In genomic region chr20:8225658-8226057, GRCh38 we compare ENCODE assay signal across 18 cellular contexts.
A peak's percentile ranks its signal among the peaks of the same experiment; 100 is the strongest.
DNase-seq lines count a peak whose midpoint lies in the region; ATAC-seq and TF ChIP-seq lines count a peak whose summit lies in the region.
"Had no signal": no experiment of that assay in that cellular context is flagged by ENCODE, and none has a peak within 500 bp of the region (broad histone marks: within the 10 kb centered on the region; RNA-seq: fewer than 3 reads in every experiment).

No MANE protein-coding gene starts in this region.

- in situ Hi-C loops in IMR-90 (cut with MboI; ENCODE audit: low sequenced_read_pairs) = no loop called here

- peaks cover 11% of the 10 kb centered on the region for H3K79me2 ChIP-seq in parathyroid adenoma

- H3K79me1 ChIP-seq in IMR-90 (ENCODE audit: low read depth in 1 of 2, low read length in 2 of 2) = peaks cover 11 to 33% of the 10 kb centered on the region in 2 experiments

- intact Hi-C loops in IMR-90 (cut with micrococcal nuclease) = no loop called here
- intact Hi-C loops in esophagus muscularis mucosa (cut with DNase I) = no loop called here

- H3K9ac ChIP-seq in IMR-90 (ENCODE audit: low read depth, low read length) (no peak overlapping the region), parathyroid adenoma (no peak overlapping the region)

- CTCF ChIA-PET in IMR-90 (lab: Yijun Ruan, JAX) = interaction anchor here (0.7 kb wide), 1 partner anchor 17 kb away, joined by 3 read pairs; no protein-coding TSS in a partner anchor

- peak overlapping the region; percentile 82; the same call in 1 of the 2 replicates for H2AK5ac ChIP-seq in IMR-90 (ENCODE audit: low read depth, low read length)

- H2BK5ac ChIP-seq in IMR-90 (ENCODE audit: low read depth, low read length, poor library complexity, severe bottlenecking) = no peak overlapping the region

- peak overlapping the region; percentile 70; the same call in 1 of the 2 replicates for H4K91ac ChIP-seq in IMR-90 (ENCODE audit: insufficient read depth, low read depth, low read length)

- H3K56ac ChIP-seq in IMR-90 (ENCODE audit: extremely low read depth, insufficient read depth, low read length) = 0 out of 2 replicates have a peak overlapping the region, but pooled peaks have one; percentile 30

- H2AFZ ChIP-seq in IMR-90 (replicated peaks; ENCODE audit: low read length, poor library complexity) (no peak overlapping the region), parathyroid adenoma (peak overlapping the region; percentile 6)
- H2AFZ ChIP-seq: GM23338 had no signal

- POLR2A ChIA-PET in IMR-90 (lab: Charles Lee; ENCODE audit: unreplicated experiment) = no interaction called here

- no TSS peak for BruUV-seq in IMR-90 (replicated peaks; lab: Mats Ljungman, UMichigan)

- peak overlapping the region; percentile 84 for H2BK120ac ChIP-seq in IMR-90 (ENCODE audit: low read depth, low read length)

- H3K27ac ChIP-seq in IMR-90 (ENCODE audit: insufficient read depth, low read length) (no peak overlapping the region), esophagus muscularis mucosa (replicated peaks in 1 of 4) (peak overlapping the region; percentile 14 to 77 (median 51)), parathyroid adenoma (no peak overlapping the region)

- H3K27me3 ChIP-seq in IMR-90 (ENCODE audit: control insufficient read depth, insufficient read depth, low read length) (no peaks in the 10 kb centered on the region), esophagus muscularis mucosa (no peaks in the 10 kb centered on the region), parathyroid adenoma (ENCODE audit: control insufficient read depth, insufficient read depth, low read length) (no peaks in the 10 kb centered on the region)
- H3K27me3 ChIP-seq: BE2C had no signal

- no peaks in the 10 kb centered on the region for H3K9me3 ChIP-seq in IMR-90 (ENCODE audit: control insufficient read depth, insufficient read depth, low read length)
- H3K9me3 ChIP-seq in esophagus muscularis mucosa = no peaks in the 10 kb centered on the region
- H3K9me3 ChIP-seq in parathyroid adenoma (ENCODE audit: control insufficient read depth, low read length) = no peaks in the 10 kb centered on the region
- H3K9me3 ChIP-seq: BE2C had no signal

- peak overlapping the region; percentile 79 for H2BK20ac ChIP-seq in IMR-90 (ENCODE audit: low read depth, low read length)

- H4K5ac ChIP-seq in IMR-90 (ENCODE audit: low read depth, low read length) = peak overlapping the region; percentile 4

- TF ChIP-seq CTCF in IMR-90 (conservative IDR thresholded peaks at IDR 0.05; ENCODE audit: low read depth, low read length) (no peak), esophagus muscularis mucosa (IDR thresholded peaks at IDR 0.05) (no peak), parathyroid adenoma (IDR thresholded peaks at IDR 0.05) (no peak)

- H3K4me2 ChIP-seq in IMR-90 (ENCODE audit: low read depth, low read length) (no peak overlapping the region), parathyroid adenoma (ENCODE audit: low read length) (no peak overlapping the region)
- H3K4me2 ChIP-seq: GM23338 had no signal

- ATAC-seq in IMR-90 (ENCODE audit: low read depth) (no peak), HG03442 (IDR thresholded peaks at IDR 0.05; ENCODE audit: unreplicated experiment) (no peak)
- ATAC-seq: GM23338 had no signal

- TF ChIP-seq POLR2A in IMR-90 (IDR thresholded peaks at IDR 0.05; ENCODE audit: low read depth, low read length) (no peak), esophagus muscularis mucosa (IDR thresholded peaks at IDR 0.05; ENCODE audit: low read depth) (no peak)

- no peaks in the 10 kb centered on the region for H3K36me3 ChIP-seq in IMR-90 (ENCODE audit: control insufficient read depth, insufficient read depth, low read length)
- H3K36me3 ChIP-seq in esophagus muscularis mucosa = no peaks in the 10 kb centered on the region
- no peaks in the 10 kb centered on the region for H3K36me3 ChIP-seq in parathyroid adenoma (ENCODE audit: control insufficient read depth, insufficient read depth, low read length)
- H3K36me3 ChIP-seq: BE2C had no signal

- WGBS in IMR-90 (ENCODE audit: extremely low coverage in 2 of 2, insufficient read length in 1 of 2), 2 experiments = no CpG with 5 or more reads among the region's 3 CpGs
- 54% methylated on average over 3 of the region's 3 CpGs for WGBS in esophagus muscularis mucosa

- peaks cover 5% of the 10 kb centered on the region for H3K4me1 ChIP-seq in IMR-90 (ENCODE audit: control insufficient read depth, insufficient read depth, low read length)
- peaks cover 3 to 79% (median 68%) of the 10 kb centered on the region in 4 donors for H3K4me1 ChIP-seq in esophagus muscularis mucosa
- peaks cover 7% of the 10 kb centered on the region for H3K4me1 ChIP-seq in parathyroid adenoma

- dilution Hi-C loops in IMR-90 (cut with HindIII; ENCODE audit: low sequenced_read_pairs, unreplicated experiment) = no loop called here

- DNase-seq in CD1c-positive myeloid dendritic cell (ENCODE audit: extremely low spot score) = peak; percentile 30
- no peak for DNase-seq in IMR-90
- no peak for DNase-seq in esophagus muscularis mucosa (ENCODE audit: extremely low spot score)
- DNase-seq in HPDE6-E6E7 (ENCODE audit: extremely low spot score) = no peak
- DNase-seq in MV-4-11 (lab: John Stamatoyannopoulos, UW) = no peak
- DNase-seq: ACHN; BE2C; C1 segment of cervical spinal cord; CD4-positive, alpha-beta T cell; DMS153; DMS79; GDM1; HCEC 1CT; HFFc6; KG1 had no signal

- no peak for TF ChIP-seq RAD21 in IMR-90 (IDR thresholded peaks at IDR 0.05; ENCODE audit: low read length)

- peak overlapping the region in 1 of 2 experiments; percentile 61; a peak in 2 of 4 replicates for H4K8ac ChIP-seq in IMR-90 (ENCODE audit: low read depth in 2 of 2, low read length in 2 of 2)

- H2BK15ac ChIP-seq in IMR-90 (ENCODE audit: low read depth, low read length) = peak overlapping the region; percentile 96; the same call in 2 of the 3 replicates

- H3K4me3 ChIP-seq in IMR-90 (ENCODE audit: insufficient read depth, low read depth, low read length) (no peak overlapping the region), esophagus muscularis mucosa (no peak overlapping the region), parathyroid adenoma (ENCODE audit: low read depth, low read length) (no peak overlapping the region)
- H3K4me3 ChIP-seq: GM23338 had no signal

- H3K14ac ChIP-seq in IMR-90 (replicated peaks; ENCODE audit: low read depth, low read length) = peak overlapping the region; percentile 68

- H3K4ac ChIP-seq in IMR-90 (ENCODE audit: low read depth, low read length) = peak overlapping the region; percentile 83

- H4K20me1 ChIP-seq in IMR-90 (ENCODE audit: insufficient read depth, low read length) = no peaks in the 10 kb centered on the region

- H3K18ac ChIP-seq in IMR-90 (ENCODE audit: low read depth, low read length) = peak overlapping the region; percentile 14; the same call in 1 of the 2 replicates

- H3K23ac ChIP-seq in IMR-90 (ENCODE audit: low read depth, low read length) = peak overlapping the region; percentile 66; the same call in 1 of the 2 replicates

- H3K9me1 ChIP-seq in IMR-90 (ENCODE audit: insufficient read depth, low read length) = peaks cover 8% of the 10 kb centered on the region

- no peak overlapping the region for H2AK9ac ChIP-seq in IMR-90 (replicated peaks; ENCODE audit: low read depth, low read length, poor library complexity)

- no peak for TF ChIP-seq EP300 in esophagus muscularis mucosa (IDR thresholded peaks at IDR 0.05)

TF ChIP-seq in IMR-90, 13 proteins besides CTCF, POLR2A, EP300 and RAD21:
- TF ChIP-seq MAFK (IDR thresholded peaks at IDR 0.05; ENCODE audit: low read depth, low read length) = peak; percentile 84
- no peak for TF ChIP-seq USF2 (IDR thresholded peaks at IDR 0.05; ENCODE audit: low read depth, low read length)
- TF ChIP-seq ELK1 (IDR thresholded peaks at IDR 0.05; ENCODE audit: borderline replicate concordance, low read depth, low read length) = no peak
- no peak for TF ChIP-seq FOS (IDR thresholded peaks at IDR 0.05; ENCODE audit: low read depth, low read length)
TF ChIP-seq in IMR-90: peak in this region for 1.

Comparison
In these comparisons a context has a peak if more than half of its experiments do, and no peak if none do; other contexts are left out.
1. H3K27ac ChIP-seq: peak in esophagus muscularis mucosa (4 of 4); none in IMR-90 (single experiment) and parathyroid adenoma (single experiment).